Comparison of ENCODE assay signal across 15 cellular contexts in genomic region chr11:16347928-16348685, GRCh38. TPM values are rescaled to one million over a fixed set of nuclear protein-coding genes. Genes with fewer than 3 reads are reported as not detected.
DNase-seq lines count a peak whose midpoint lies in the region; ATAC-seq and TF ChIP-seq lines count a peak whose summit lies in the region.
"Had no signal": no experiment of that assay in that cellular context is flagged by ENCODE, and none has a peak within 500 bp of the region (broad histone marks: within the 10 kb centered on the region; RNA-seq: fewer than 3 reads in every experiment).

No MANE protein-coding gene starts in this region.

- no peak for ATAC-seq in GM19463 (IDR thresholded peaks at IDR 0.05; ENCODE audit: unreplicated experiment)
- ATAC-seq: foreskin keratinocyte; stimulated activated naive B cell treated with anti-CD40 and anti-IgM and Interleukin-4, amounts not matched to agents 10 μg/mL and 1 μg/mL and 100 μg/mL, for 72 hours had no signal

- H3K27me3 Mint-ChIP-seq in brain = peaks cover 4% of the 10 kb centered on the region
- H3K27me3 Mint-ChIP-seq: stimulated activated naive B cell treated with anti-CD40 and anti-IgM and Interleukin-4, amounts not matched to agents 10 μg/mL and 1 μg/mL and 100 μg/mL, for 72 hours had no signal

- peak overlapping the region in 3 of 5 experiments; percentile 4 to 84 (median 29) for H3K27ac Mint-ChIP-seq in brain
- H3K27ac Mint-ChIP-seq: stimulated activated naive B cell treated with anti-CD40 and anti-IgM and Interleukin-4, amounts not matched to agents 10 μg/mL and 1 μg/mL and 100 μg/mL, for 72 hours had no signal

- DNase-seq in DMS153 treated with DMSO at 0.1 percent for 48 hours (lab: John Stamatoyannopoulos, UW; ENCODE audit: unreplicated experiment) (peak; percentile 34), NCI-H1105 (lab: John Stamatoyannopoulos, UW) (peak; percentile 52), left kidney (ENCODE audit: low read depth, low spot score) (peak; percentile 25), NCI-H524 (lab: John Stamatoyannopoulos, UW) (no peak), NCI-H82 (lab: John Stamatoyannopoulos, UW) (no peak), pons (ENCODE audit: low spot score) (no peak)
- DNase-seq: activated effector memory CD4-positive, alpha-beta T cell treated with anti-CD3 and anti-CD28 coated beads, Interleukin-2, amount 50 U/mL, for 16 hours; AML-193; effector CD4-positive, alpha-beta T cell; GF-D8; stimulated activated naive B cell treated with anti-CD40 and anti-IgM and Interleukin-4, amounts not matched to agents 10 μg/mL and 1 μg/mL and 100 μg/mL, for 72 hours; upper lobe of left lung had no signal

- peaks cover 54% of the 10 kb centered on the region for H3K4me1 Mint-ChIP-seq in brain
- H3K4me1 Mint-ChIP-seq: stimulated activated naive B cell treated with anti-CD40 and anti-IgM and Interleukin-4, amounts not matched to agents 10 μg/mL and 1 μg/mL and 100 μg/mL, for 72 hours had no signal

- no peak for TF ChIP-seq CTCF in brain (conservative IDR thresholded peaks at IDR 0.05)

- no peaks in the 10 kb centered on the region for H3K9me3 Mint-ChIP-seq in brain
- H3K9me3 Mint-ChIP-seq: stimulated activated naive B cell treated with anti-CD40 and anti-IgM and Interleukin-4, amounts not matched to agents 10 μg/mL and 1 μg/mL and 100 μg/mL, for 72 hours had no signal

- no peaks in the 10 kb centered on the region for H3K36me3 Mint-ChIP-seq in brain
- H3K36me3 Mint-ChIP-seq: stimulated activated naive B cell treated with anti-CD40 and anti-IgM and Interleukin-4, amounts not matched to agents 10 μg/mL and 1 μg/mL and 100 μg/mL, for 72 hours had no signal

- peak overlapping the region in 1 of 5 experiments; percentile 13 for H3K4me3 Mint-ChIP-seq in brain
- H3K4me3 Mint-ChIP-seq: stimulated activated naive B cell treated with anti-CD40 and anti-IgM and Interleukin-4, amounts not matched to agents 10 μg/mL and 1 μg/mL and 100 μg/mL, for 72 hours had no signal

RNA-seq across cellular contexts. Expression of gene SOX6, which starts 8.2 kb away (rescaled TPM):
- 3.3 TPM for polyA plus RNA-seq in brain (ENCODE audit: insufficient read depth, low read depth, low replicate concordance)

Comparison
In these comparisons a context has a peak if more than half of its experiments do, and no peak if none do; other contexts are left out.
1. DNase-seq: peak in DMS153 treated with DMSO at 0.1 percent for 48 hours (single experiment), NCI-H1105 (single experiment) and left kidney (single experiment); none in NCI-H524 (0 of 2), NCI-H82 (single experiment) and pons (single experiment).